28 cellular contexts compared by ENCODE assay signal in the genomic region with DNA sequence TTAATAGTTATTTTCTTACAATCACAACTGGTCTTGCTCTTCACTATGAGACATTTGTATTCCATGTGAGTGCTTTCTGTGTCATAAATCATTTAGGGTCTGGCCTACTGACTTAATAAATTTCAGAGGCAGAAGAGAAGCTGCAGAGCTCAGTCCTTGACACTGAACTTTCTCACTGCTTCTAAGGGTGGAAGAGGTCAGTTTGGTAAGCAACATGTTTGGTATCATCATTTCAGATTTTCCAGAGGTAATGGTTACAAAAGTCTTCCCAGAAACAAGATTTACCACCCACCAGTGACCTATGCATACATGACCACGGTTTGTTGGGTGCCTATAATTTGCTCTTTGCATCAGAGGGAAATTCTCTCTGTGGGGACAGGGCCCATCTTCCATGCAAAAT.
"Had no signal": no experiment of that assay in that cellular context is flagged by ENCODE, and none has a peak within 500 bp of the region (broad histone marks: within the 10 kb centered on the region; RNA-seq: fewer than 3 reads in every experiment).

No MANE protein-coding gene starts in this region.

- H3K4me3 ChIP-seq: cardiac muscle cell, K562, PC-9, SK-N-MC had no signal

- H3K27ac Mint-ChIP-seq: activated CD4-positive, alpha-beta memory T cell treated with anti-CD3 and anti-CD28 coated beads, Interleukin-2, amount 10 ng/mL, durations not matched to agents 7 days and 5 days; activated naive CD4-positive, alpha-beta T cell treated with anti-CD3 and anti-CD28 coated beads for 36 hours; activated naive CD4-positive, alpha-beta T cell treated with anti-CD3 and anti-CD28 coated beads, Interleukin-2, amount 50 U/mL, for 72 hours; activated T-cell treated with anti-CD3 and anti-CD28 coated beads, Interleukin-2, amount 50 U/mL, for 24 hours had no signal

- H3K27me3 ChIP-seq: cardiac muscle cell had no signal

- H3K4me3 Mint-ChIP-seq: activated CD4-positive, alpha-beta memory T cell treated with anti-CD3 and anti-CD28 coated beads, Interleukin-2, amount 10 ng/mL, durations not matched to agents 7 days and 5 days; activated naive CD4-positive, alpha-beta T cell treated with anti-CD3 and anti-CD28 coated beads for 36 hours; activated T-cell treated with anti-CD3 and anti-CD28 coated beads, Interleukin-2, amount 50 U/mL, for 24 hours; central memory CD8-positive, alpha-beta T cell had no signal

- H3K27me3 Mint-ChIP-seq: activated CD4-positive, alpha-beta memory T cell treated with anti-CD3 and anti-CD28 coated beads, Interleukin-2, amount 10 ng/mL, durations not matched to agents 7 days and 5 days; activated T-cell treated with anti-CD3 and anti-CD28 coated beads, Interleukin-2, amount 50 U/mL, for 24 hours; central memory CD8-positive, alpha-beta T cell had no signal

- H3K4me1 Mint-ChIP-seq: activated CD4-positive, alpha-beta memory T cell treated with anti-CD3 and anti-CD28 coated beads, Interleukin-2, amount 10 ng/mL, durations not matched to agents 7 days and 5 days had no signal

- H3K36me3 ChIP-seq: cardiac muscle cell, WERI-Rb-1 had no signal

- H3K27ac ChIP-seq: cardiac muscle cell, PC-9, RWPE1, SK-N-MC, WERI-Rb-1 had no signal

- DNase-seq: activated CD4-positive, alpha-beta memory T cell treated with anti-CD3 and anti-CD28 coated beads, Interleukin-2, amount 10 ng/mL, durations not matched to agents 7 days and 5 days; activated CD4-positive, alpha-beta T cell treated with anti-CD3 and anti-CD28 coated beads for 1 hour; activated CD4-positive, alpha-beta T cell treated with anti-CD3 and anti-CD28 coated beads for 48 hours; activated CD4-positive, CD25-positive, alpha-beta regulatory T cell; activated gamma-delta T cell treated with Interleukin-2 at 50 U/mL for 16 hours; activated naive CD4-positive, alpha-beta T cell treated with anti-CD3 and anti-CD28 coated beads for 36 hours; activated T-cell treated with anti-CD3 and anti-CD28 coated beads, Interleukin-2, amount 50 U/mL, for 24 hours; amniotic stem cell; aorta; NCI-H1092 treated with DMSO at 0.1 percent for 48 hours; NCI-H1417 treated with DMSO at 0.1 percent for 48 hours; NCI-H187 treated with DMSO at 0.1 percent for 48 hours; NCI-H2081; NCI-H345; NCI-H510A; NCI-H526; NCI-H748 treated with DMSO at 0.1 percent for 48 hours; NK-92 treated with Interleukin-12 subunit alpha and Interleukin-12 subunit beta, amount 100 ng/mL, for 24 hours; PC-9; T1000; WERI-Rb-1 had no signal

- ATAC-seq: activated naive CD4-positive, alpha-beta T cell treated with anti-CD3 and anti-CD28 coated beads, Interleukin-2, amount 50 U/mL, for 72 hours; K562; Right ventricle myocardium inferior had no signal

- H3K9me3 Mint-ChIP-seq: activated naive CD4-positive, alpha-beta T cell treated with anti-CD3 and anti-CD28 coated beads for 36 hours; central memory CD8-positive, alpha-beta T cell had no signal
